ENCODE assay signal across 8 cellular contexts in the genomic region with DNA sequence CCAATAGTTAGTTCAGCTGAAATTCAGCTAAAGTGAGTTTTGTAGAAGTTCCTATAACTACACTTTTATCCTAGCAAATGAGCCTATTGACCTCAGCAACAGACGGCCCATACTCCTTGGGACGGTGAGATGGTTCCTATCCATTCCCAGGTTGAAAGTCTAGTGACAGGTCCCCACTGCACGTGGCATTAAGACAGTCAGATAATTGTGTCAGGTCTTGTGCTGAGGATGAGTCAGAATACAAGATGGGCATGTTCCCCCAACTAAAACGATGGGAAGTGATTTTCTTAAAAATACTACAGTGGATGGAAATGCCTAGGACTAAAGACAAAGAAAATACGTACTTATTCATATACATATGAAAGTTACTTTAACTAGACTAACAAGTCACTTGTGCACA. TPM values are rescaled to one million over a fixed set of nuclear protein-coding genes. Genes with fewer than 3 reads are reported as not detected.
DNase-seq lines count a peak whose midpoint lies in the region; ATAC-seq, FAIRE-seq and TF ChIP-seq lines count a peak whose summit lies in the region.

No MANE protein-coding gene starts in this region.

- H3K9me3 ChIP-seq in A549 (no peaks in the 10 kb centered on the region), HUES6 (ENCODE audit: control insufficient read depth, insufficient read depth, low read depth, low read length) (no peaks in the 10 kb centered on the region), muscle layer of colon (ENCODE audit: low read length) (no peaks in the 10 kb centered on the region)

- no peaks in the 10 kb centered on the region for H3K9me3 Mint-ChIP-seq in central memory CD8-positive, alpha-beta T cell

- TF ChIP-seq RAD21 in A549 (conservative IDR thresholded peaks at IDR 0.05 in 1 of 2, IDR thresholded peaks at IDR 0.05 in 1 of 2): no peak

- peak overlapping the region; percentile 98 for H3K4me2 ChIP-seq in A549

- POLR2A ChIA-PET in A549 (lab: Yijun Ruan, JAX): interaction anchor here (1.0 to 3.3 kb wide), 11 partner anchors 9 to 268 kb away, joined by 3 to 50 read pairs (median 14); partner anchors contain the start of gene CAV2

- WGBS in A549 (ENCODE audit: missing lambda C conversion rate): 4% methylated on average over 5 of the region's 5 CpGs

- H3K27me3 ChIP-seq in HUES6 (ENCODE audit: control insufficient read depth, insufficient read depth, low read length) (peaks cover 22% of the 10 kb centered on the region), muscle layer of colon (ENCODE audit: control insufficient read depth in 1 of 2, insufficient read depth in 2 of 2, low read length in 2 of 2) (no peaks in the 10 kb centered on the region)

- H3K27ac Mint-ChIP-seq in central memory CD8-positive, alpha-beta T cell (ENCODE audit: low read depth): no peak overlapping the region

- H3K27ac ChIP-seq in A549 (peak overlapping the region; percentile 99), HUES6 (ENCODE audit: low read depth, low read length) (no peak overlapping the region), muscle layer of colon (ENCODE audit: low read depth, low read length) (peak overlapping the region; percentile 83)

- peaks cover 21% of the 10 kb centered on the region for H3K4me1 Mint-ChIP-seq in central memory CD8-positive, alpha-beta T cell

- peak overlapping the region; percentile 99 for H3K9ac ChIP-seq in HUES6 (ENCODE audit: low read length)
- peak overlapping the region; percentile 57 for H3K9ac ChIP-seq in muscle layer of colon (ENCODE audit: low read length)

- H3K4me3 Mint-ChIP-seq in central memory CD8-positive, alpha-beta T cell: peak overlapping the region; percentile 79

- no peak for DNase-seq in A549 (ENCODE audit: low read depth in 1 of 2, low spot score in 1 of 2)
- no peak for DNase-seq in central memory CD8-positive, alpha-beta T cell (ENCODE audit: low spot score in 2 of 2)
- no peak for DNase-seq in NCI-H446 (lab: John Stamatoyannopoulos, UW)
- DNase-seq in NCI-H2029 treated with DMSO at 0.1 percent for 48 hours (lab: John Stamatoyannopoulos, UW): no peak

- CTCF ChIA-PET in A549 (lab: Yijun Ruan, JAX): interaction anchor here (0.7 to 4.3 kb wide), 55 partner anchors 11 to 361 kb away, joined by 3 to 108 read pairs (median 6); partner anchors contain the start of gene CAV2

- no peak for FAIRE-seq in A549 (lab: Jason Lieb, UNC)

- peaks cover 68% of the 10 kb centered on the region for H3K4me1 ChIP-seq in A549
- H3K4me1 ChIP-seq in HUES6 (ENCODE audit: control insufficient read depth, insufficient read depth, low read length): peaks cover 48% of the 10 kb centered on the region
- peaks cover 15% of the 10 kb centered on the region for H3K4me1 ChIP-seq in muscle layer of colon (ENCODE audit: insufficient read depth, low read length)

- no peak for TF ChIP-seq EP300 in A549 (IDR thresholded peaks at IDR 0.05)

- H3K36me3 ChIP-seq in HUES6 (ENCODE audit: control insufficient read depth, insufficient read depth, low read length) (peaks cover 12% of the 10 kb centered on the region), muscle layer of colon (ENCODE audit: insufficient read depth, low read length) (peaks cover 9% of the 10 kb centered on the region)

- no peak for TF ChIP-seq POLR2A in A549 (IDR thresholded peaks at IDR 0.05; ENCODE audit: low read length)

- peak overlapping the region; percentile 78 for H3K4me3 ChIP-seq in A549
- peak overlapping the region; percentile 91 for H3K4me3 ChIP-seq in HUES6 (ENCODE audit: low read depth, low read length)
- peak overlapping the region; percentile 61 to 95 for H3K4me3 ChIP-seq in muscle layer of colon (ENCODE audit: low read depth in 1 of 2, low read length in 2 of 2)

- peaks cover 4% of the 10 kb centered on the region for H3K36me3 Mint-ChIP-seq in central memory CD8-positive, alpha-beta T cell (ENCODE audit: insufficient read depth)

- ATAC-seq in A549 (no peak), HG02885 (IDR thresholded peaks at IDR 0.05; ENCODE audit: poor library complexity, unreplicated experiment) (no peak), HG02840 (IDR thresholded peaks at IDR 0.05; ENCODE audit: low FRiP score, unreplicated experiment) (no peak)
- ATAC-seq in central memory CD8-positive, alpha-beta T cell (replicated peaks; ENCODE audit: extremely low read depth, poor library complexity, severe bottlenecking): no peak

- peaks cover 73% of the 10 kb centered on the region for H3K27me3 Mint-ChIP-seq in central memory CD8-positive, alpha-beta T cell

- TF ChIP-seq CTCF in A549 (IDR thresholded peaks at IDR 0.05): no peak

TF ChIP-seq in A549, 52 proteins besides CTCF, POLR2A, EP300 and RAD21:
- TF ChIP-seq EHF (CRISPR knock-in tag; IDR thresholded peaks at IDR 0.05) (no peak), FOSL2 (IDR thresholded peaks at IDR 0.05) (no peak), FOSL2 (CRISPR knock-in tag; IDR thresholded peaks at IDR 0.05) (peak; percentile 57), ZNF302 (CRISPR knock-in tag; IDR thresholded peaks at IDR 0.05) (no peak)
- TF ChIP-seq, protein P1, sequence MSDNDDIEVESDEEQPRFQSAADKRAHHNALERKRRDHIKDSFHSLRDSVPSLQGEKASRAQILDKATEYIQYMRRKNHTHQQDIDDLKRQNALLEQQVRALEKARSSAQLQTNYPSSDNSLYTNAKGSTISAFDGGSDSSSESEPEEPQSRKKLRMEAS (IDR thresholded peaks at IDR 0.05): peak; percentile 84

RNA-seq across cellular contexts. Expression of gene CAV1, which starts 2.1 kb away (rescaled TPM):
- polyA plus RNA-seq in A549 (2011; rRNA removed) (365 and 529 TPM in 2 replicates), A549 (2017; fragmentation: RNase III; extraction: RNeasy Plus Mini Kit Qiagen cat#74134 plus additional on column Dnase treatment) (493 to 547 TPM (median 530 TPM) in 3 replicates)
- 589 and 611 TPM in 2 replicates for polyA plus RNA-seq in A549 (2012; cell fraction: cytosol; rRNA removed)
- polyA plus RNA-seq in A549 (2012; cell fraction: nucleus; rRNA removed): 290 and 502 TPM in 2 replicates
- 537 and 542 TPM in 2 replicates for polyA minus RNA-seq in A549 (2011; rRNA and poly(A)+ RNA removed)

RNA-seq across cellular contexts. Expression of gene CAV2, which starts 27.4 kb away (rescaled TPM):
- 257 and 296 TPM in 2 replicates for polyA plus RNA-seq in A549 (2011; rRNA removed)
- 161 and 178 TPM in 2 replicates for polyA plus RNA-seq in A549 (2012; cell fraction: cytosol; rRNA removed)
- polyA plus RNA-seq in A549 (2012; cell fraction: nucleus; rRNA removed): 64.3 and 90.5 TPM in 2 replicates
- polyA plus RNA-seq in A549 (2017; fragmentation: RNase III; extraction: RNeasy Plus Mini Kit Qiagen cat#74134 plus additional on column Dnase treatment): 142 to 159 TPM (median 156 TPM) in 3 replicates
- 179 and 187 TPM in 2 replicates for polyA minus RNA-seq in A549 (2011; rRNA and poly(A)+ RNA removed)
